Comparison of ENCODE assay signal across 1 cellular context in the genomic region with DNA sequence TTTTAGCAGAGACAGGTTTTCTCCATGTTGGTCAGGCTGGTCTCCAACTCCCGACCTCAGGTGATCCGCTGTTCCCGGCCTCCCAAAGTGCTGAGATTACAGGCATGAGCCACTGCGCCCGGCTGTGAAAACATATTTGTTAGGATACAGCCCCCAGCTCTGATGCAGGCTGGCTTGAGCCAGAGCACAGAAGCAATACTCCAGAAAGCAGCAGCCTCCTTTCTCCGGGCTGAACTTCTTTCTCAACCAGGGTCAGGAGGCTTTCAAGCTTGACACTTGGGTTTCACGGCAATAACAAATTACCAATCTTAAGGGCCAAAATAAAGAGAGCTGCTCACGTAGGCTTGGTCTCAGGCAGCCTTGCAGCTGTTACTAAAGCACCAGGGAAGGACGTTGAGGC.
TF ChIP-seq lines count a peak whose summit lies in the region.

No MANE protein-coding gene starts in this region.

TF ChIP-seq in GM23338, 12 proteins besides CTCF, POLR2A, EP300 and RAD21 (continued from another document):
- TF ChIP-seq, protein P1, sequence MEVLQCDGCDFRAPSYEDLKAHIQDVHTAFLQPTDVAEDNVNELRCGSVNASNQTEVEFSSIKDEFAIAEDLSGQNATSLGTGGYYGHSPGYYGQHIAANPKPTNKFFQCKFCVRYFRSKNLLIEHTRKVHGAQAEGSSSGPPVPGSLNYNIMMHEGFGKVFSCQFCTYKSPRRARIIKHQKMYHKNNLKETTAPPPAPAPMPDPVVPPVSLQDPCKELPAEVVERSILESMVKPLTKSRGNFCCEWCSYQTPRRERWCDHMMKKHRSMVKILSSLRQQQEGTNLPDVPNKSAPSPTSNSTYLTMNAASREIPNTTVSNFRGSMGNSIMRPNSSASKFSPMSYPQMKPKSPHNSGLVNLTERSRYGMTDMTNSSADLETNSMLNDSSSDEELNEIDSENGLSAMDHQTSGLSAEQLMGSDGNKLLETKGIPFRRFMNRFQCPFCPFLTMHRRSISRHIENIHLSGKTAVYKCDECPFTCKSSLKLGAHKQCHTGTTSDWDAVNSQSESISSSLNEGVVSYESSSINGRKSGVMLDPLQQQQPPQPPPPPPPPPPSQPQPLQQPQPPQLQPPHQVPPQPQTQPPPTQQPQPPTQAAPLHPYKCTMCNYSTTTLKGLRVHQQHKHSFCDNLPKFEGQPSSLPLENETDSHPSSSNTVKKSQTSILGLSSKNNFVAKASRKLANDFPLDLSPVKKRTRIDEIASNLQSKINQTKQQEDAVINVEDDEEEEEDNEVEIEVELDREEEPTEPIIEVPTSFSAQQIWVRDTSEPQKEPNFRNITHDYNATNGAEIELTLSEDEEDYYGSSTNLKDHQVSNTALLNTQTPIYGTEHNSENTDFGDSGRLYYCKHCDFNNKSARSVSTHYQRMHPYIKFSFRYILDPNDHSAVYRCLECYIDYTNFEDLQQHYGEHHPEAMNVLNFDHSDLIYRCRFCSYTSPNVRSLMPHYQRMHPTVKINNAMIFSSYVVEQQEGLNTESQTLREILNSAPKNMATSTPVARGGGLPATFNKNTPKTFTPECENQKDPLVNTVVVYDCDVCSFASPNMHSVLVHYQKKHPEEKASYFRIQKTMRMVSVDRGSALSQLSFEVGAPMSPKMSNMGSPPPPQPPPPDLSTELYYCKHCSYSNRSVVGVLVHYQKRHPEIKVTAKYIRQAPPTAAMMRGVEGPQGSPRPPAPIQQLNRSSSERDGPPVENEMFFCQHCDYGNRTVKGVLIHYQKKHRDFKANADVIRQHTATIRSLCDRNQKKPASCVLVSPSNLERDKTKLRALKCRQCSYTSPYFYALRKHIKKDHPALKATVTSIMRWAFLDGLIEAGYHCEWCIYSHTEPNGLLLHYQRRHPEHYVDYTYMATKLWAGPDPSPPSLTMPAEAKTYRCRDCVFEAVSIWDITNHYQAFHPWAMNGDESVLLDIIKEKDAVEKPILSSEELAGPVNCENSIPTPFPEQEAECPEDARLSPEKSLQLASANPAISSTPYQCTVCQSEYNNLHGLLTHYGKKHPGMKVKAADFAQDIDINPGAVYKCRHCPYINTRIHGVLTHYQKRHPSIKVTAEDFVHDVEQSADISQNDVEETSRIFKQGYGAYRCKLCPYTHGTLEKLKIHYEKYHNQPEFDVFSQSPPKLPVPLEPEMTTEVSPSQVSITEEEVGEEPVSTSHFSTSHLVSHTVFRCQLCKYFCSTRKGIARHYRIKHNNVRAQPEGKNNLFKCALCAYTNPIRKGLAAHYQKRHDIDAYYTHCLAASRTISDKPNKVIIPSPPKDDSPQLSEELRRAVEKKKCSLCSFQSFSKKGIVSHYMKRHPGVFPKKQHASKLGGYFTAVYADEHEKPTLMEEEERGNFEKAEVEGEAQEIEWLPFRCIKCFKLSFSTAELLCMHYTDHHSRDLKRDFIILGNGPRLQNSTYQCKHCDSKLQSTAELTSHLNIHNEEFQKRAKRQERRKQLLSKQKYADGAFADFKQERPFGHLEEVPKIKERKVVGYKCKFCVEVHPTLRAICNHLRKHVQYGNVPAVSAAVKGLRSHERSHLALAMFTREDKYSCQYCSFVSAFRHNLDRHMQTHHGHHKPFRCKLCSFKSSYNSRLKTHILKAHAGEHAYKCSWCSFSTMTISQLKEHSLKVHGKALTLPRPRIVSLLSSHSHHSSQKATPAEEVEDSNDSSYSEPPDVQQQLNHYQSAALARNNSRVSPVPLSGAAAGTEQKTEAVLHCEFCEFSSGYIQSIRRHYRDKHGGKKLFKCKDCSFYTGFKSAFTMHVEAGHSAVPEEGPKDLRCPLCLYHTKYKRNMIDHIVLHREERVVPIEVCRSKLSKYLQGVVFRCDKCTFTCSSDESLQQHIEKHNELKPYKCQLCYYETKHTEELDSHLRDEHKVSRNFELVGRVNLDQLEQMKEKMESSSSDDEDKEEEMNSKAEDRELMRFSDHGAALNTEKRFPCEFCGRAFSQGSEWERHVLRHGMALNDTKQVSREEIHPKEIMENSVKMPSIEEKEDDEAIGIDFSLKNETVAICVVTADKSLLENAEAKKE (CRISPR knock-in tag; IDR thresholded peaks at IDR 0.05) = no peak
- TF ChIP-seq CREB1 (CRISPR knock-in tag; IDR thresholded peaks at IDR 0.05; ENCODE audit: low read depth) = no peak
- no peak for TF ChIP-seq ZNF331 (CRISPR knock-in tag; IDR thresholded peaks at IDR 0.05; ENCODE audit: low read depth)
- TF ChIP-seq STAT1 (IDR thresholded peaks at IDR 0.05; ENCODE audit: unreplicated experiment) = no peak
- TF ChIP-seq POLR2AphosphoS5 (IDR thresholded peaks at IDR 0.05; ENCODE audit: low read depth) = no peak
- no peak for TF ChIP-seq EZH2phosphoT487 (IDR thresholded peaks at IDR 0.05; ENCODE audit: unreplicated experiment)
- no peak for TF ChIP-seq ETS1 (IDR thresholded peaks at IDR 0.05)
